Comparison of ENCODE assay signal across 1 cellular context in the genomic region with DNA sequence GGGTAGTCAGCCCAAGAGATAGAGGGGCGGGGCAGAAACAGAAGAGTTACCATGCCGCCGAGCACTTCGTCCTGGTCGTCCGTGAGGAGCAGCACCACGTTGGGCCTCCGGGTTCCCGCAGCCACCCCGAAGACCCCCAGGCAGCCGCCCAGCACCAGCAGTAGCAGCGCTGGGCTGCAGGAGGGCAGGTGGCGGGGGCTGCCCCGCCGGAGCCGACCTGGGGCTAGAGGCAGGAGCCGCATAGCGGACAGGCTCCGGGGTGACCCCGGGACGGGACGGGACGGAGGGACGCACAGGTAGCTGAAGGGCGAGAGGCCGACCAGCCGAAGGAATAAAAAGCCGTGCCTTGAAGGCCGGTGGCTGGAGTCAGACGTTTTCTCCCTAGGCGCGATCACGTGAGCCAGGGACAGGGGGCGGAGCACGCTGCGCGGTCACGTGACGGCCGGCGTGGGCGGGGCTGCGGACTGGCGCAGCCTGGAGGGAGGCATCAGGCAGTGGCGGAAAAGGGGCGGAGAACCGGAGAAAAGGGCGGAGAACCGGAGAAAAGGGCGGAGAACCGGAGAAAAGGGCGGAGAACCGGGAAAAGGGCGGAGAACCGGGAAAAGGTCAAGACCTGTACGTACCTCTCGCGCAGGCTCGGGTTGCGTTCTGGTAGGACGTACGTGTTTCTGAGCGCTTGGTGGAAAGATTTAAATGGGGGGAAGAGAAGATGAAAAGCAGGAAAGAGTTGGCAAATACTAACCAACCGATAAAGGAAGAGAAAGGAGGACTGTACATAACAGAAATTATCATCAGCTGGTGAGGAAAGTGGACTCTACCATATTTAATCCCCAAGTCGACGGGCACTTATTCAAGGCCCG.
A peak's percentile ranks its signal among the peaks of the same experiment; 100 is the strongest.
TF ChIP-seq lines count a peak whose summit lies in the region.

GNS (minus strand) TSS at position 372 of the 860 bp plus-strand sequence; CDS start at position 242, 130 bp downstream.

TF ChIP-seq in WTC11, 78 proteins besides CTCF, POLR2A, EP300 and RAD21 (continued from another document):
- TF ChIP-seq, protein P1, sequence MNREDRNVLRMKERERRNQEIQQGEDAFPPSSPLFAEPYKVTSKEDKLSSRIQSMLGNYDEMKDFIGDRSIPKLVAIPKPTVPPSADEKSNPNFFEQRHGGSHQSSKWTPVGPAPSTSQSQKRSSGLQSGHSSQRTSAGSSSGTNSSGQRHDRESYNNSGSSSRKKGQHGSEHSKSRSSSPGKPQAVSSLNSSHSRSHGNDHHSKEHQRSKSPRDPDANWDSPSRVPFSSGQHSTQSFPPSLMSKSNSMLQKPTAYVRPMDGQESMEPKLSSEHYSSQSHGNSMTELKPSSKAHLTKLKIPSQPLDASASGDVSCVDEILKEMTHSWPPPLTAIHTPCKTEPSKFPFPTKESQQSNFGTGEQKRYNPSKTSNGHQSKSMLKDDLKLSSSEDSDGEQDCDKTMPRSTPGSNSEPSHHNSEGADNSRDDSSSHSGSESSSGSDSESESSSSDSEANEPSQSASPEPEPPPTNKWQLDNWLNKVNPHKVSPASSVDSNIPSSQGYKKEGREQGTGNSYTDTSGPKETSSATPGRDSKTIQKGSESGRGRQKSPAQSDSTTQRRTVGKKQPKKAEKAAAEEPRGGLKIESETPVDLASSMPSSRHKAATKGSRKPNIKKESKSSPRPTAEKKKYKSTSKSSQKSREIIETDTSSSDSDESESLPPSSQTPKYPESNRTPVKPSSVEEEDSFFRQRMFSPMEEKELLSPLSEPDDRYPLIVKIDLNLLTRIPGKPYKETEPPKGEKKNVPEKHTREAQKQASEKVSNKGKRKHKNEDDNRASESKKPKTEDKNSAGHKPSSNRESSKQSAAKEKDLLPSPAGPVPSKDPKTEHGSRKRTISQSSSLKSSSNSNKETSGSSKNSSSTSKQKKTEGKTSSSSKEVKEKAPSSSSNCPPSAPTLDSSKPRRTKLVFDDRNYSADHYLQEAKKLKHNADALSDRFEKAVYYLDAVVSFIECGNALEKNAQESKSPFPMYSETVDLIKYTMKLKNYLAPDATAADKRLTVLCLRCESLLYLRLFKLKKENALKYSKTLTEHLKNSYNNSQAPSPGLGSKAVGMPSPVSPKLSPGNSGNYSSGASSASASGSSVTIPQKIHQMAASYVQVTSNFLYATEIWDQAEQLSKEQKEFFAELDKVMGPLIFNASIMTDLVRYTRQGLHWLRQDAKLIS (CRISPR knock-in tag; IDR thresholded peaks at IDR 0.05; ENCODE audit: borderline replicate concordance): no peak
- TF ChIP-seq CDX4 (CRISPR knock-in tag; IDR thresholded peaks at IDR 0.05; ENCODE audit: borderline replicate concordance): no peak
- TF ChIP-seq ZNF317 (CRISPR knock-in tag; IDR thresholded peaks at IDR 0.05; ENCODE audit: borderline replicate concordance, low read depth): no peak
- TF ChIP-seq, protein P2, sequence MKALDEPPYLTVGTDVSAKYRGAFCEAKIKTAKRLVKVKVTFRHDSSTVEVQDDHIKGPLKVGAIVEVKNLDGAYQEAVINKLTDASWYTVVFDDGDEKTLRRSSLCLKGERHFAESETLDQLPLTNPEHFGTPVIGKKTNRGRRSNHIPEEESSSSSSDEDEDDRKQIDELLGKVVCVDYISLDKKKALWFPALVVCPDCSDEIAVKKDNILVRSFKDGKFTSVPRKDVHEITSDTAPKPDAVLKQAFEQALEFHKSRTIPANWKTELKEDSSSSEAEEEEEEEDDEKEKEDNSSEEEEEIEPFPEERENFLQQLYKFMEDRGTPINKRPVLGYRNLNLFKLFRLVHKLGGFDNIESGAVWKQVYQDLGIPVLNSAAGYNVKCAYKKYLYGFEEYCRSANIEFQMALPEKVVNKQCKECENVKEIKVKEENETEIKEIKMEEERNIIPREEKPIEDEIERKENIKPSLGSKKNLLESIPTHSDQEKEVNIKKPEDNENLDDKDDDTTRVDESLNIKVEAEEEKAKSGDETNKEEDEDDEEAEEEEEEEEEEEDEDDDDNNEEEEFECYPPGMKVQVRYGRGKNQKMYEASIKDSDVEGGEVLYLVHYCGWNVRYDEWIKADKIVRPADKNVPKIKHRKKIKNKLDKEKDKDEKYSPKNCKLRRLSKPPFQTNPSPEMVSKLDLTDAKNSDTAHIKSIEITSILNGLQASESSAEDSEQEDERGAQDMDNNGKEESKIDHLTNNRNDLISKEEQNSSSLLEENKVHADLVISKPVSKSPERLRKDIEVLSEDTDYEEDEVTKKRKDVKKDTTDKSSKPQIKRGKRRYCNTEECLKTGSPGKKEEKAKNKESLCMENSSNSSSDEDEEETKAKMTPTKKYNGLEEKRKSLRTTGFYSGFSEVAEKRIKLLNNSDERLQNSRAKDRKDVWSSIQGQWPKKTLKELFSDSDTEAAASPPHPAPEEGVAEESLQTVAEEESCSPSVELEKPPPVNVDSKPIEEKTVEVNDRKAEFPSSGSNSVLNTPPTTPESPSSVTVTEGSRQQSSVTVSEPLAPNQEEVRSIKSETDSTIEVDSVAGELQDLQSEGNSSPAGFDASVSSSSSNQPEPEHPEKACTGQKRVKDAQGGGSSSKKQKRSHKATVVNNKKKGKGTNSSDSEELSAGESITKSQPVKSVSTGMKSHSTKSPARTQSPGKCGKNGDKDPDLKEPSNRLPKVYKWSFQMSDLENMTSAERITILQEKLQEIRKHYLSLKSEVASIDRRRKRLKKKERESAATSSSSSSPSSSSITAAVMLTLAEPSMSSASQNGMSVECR (CRISPR knock-in tag; IDR thresholded peaks at IDR 0.05; ENCODE audit: borderline replicate concordance): peak; percentile 50; the same call in 1 of the 2 replicates
- TF ChIP-seq FOXK1 (CRISPR knock-in tag; IDR thresholded peaks at IDR 0.05): peak; percentile 84; the same call in 1 of the 2 replicates
- TF ChIP-seq ZNF416 (CRISPR knock-in tag; IDR thresholded peaks at IDR 0.05): no peak
- no peak; the same call in 1 of the 2 replicates for TF ChIP-seq TP53 (CRISPR knock-in tag; IDR thresholded peaks at IDR 0.05)
- no peak for TF ChIP-seq TCF7 (CRISPR knock-in tag; IDR thresholded peaks at IDR 0.05; ENCODE audit: low read depth)
- TF ChIP-seq ETV6 (CRISPR knock-in tag; IDR thresholded peaks at IDR 0.05): peak; percentile 67; the same call in 1 of the 2 replicates
- TF ChIP-seq ZNF232 (CRISPR knock-in tag; IDR thresholded peaks at IDR 0.05): no peak
- 0 out of 2 replicates have a peak, but pooled peaks have one; percentile 49 for TF ChIP-seq TEAD1 (CRISPR knock-in tag; IDR thresholded peaks at IDR 0.05)
- no peak for TF ChIP-seq IRF2 (CRISPR knock-in tag; IDR thresholded peaks at IDR 0.05; ENCODE audit: borderline replicate concordance, low read depth)
- peak; percentile 49; the same call in 1 of the 2 replicates for TF ChIP-seq MYBL2 (CRISPR knock-in tag; IDR thresholded peaks at IDR 0.05)
- TF ChIP-seq, protein P3, sequence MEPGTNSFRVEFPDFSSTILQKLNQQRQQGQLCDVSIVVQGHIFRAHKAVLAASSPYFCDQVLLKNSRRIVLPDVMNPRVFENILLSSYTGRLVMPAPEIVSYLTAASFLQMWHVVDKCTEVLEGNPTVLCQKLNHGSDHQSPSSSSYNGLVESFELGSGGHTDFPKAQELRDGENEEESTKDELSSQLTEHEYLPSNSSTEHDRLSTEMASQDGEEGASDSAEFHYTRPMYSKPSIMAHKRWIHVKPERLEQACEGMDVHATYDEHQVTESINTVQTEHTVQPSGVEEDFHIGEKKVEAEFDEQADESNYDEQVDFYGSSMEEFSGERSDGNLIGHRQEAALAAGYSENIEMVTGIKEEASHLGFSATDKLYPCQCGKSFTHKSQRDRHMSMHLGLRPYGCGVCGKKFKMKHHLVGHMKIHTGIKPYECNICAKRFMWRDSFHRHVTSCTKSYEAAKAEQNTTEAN (CRISPR knock-in tag; IDR thresholded peaks at IDR 0.05): no peak
- peak; percentile 69; the same call in 1 of the 2 replicates for TF ChIP-seq FOXP1 (CRISPR knock-in tag; IDR thresholded peaks at IDR 0.05; ENCODE audit: borderline replicate concordance)
- no peak for TF ChIP-seq JAZF1 (CRISPR knock-in tag; IDR thresholded peaks at IDR 0.05)
- TF ChIP-seq, protein P4, sequence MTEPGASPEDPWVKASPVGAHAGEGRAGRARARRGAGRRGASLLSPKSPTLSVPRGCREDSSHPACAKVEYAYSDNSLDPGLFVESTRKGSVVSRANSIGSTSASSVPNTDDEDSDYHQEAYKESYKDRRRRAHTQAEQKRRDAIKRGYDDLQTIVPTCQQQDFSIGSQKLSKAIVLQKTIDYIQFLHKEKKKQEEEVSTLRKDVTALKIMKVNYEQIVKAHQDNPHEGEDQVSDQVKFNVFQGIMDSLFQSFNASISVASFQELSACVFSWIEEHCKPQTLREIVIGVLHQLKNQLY (CRISPR knock-in tag; IDR thresholded peaks at IDR 0.05): no peak
- TF ChIP-seq EMX1 (CRISPR knock-in tag; IDR thresholded peaks at IDR 0.05): no peak
- no peak for TF ChIP-seq ATF1 (CRISPR knock-in tag; IDR thresholded peaks at IDR 0.05)
- TF ChIP-seq ZMAT4 (CRISPR knock-in tag; IDR thresholded peaks at IDR 0.05): no peak
- TF ChIP-seq ZBTB21 (CRISPR knock-in tag; IDR thresholded peaks at IDR 0.05; ENCODE audit: borderline replicate concordance): 0 out of 2 replicates have a peak, but pooled peaks have one; percentile 67
- TF ChIP-seq, protein P5, sequence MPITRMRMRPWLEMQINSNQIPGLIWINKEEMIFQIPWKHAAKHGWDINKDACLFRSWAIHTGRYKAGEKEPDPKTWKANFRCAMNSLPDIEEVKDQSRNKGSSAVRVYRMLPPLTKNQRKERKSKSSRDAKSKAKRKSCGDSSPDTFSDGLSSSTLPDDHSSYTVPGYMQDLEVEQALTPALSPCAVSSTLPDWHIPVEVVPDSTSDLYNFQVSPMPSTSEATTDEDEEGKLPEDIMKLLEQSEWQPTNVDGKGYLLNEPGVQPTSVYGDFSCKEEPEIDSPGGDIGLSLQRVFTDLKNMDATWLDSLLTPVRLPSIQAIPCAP (CRISPR knock-in tag; IDR thresholded peaks at IDR 0.05): no peak
- TF ChIP-seq, protein P6, sequence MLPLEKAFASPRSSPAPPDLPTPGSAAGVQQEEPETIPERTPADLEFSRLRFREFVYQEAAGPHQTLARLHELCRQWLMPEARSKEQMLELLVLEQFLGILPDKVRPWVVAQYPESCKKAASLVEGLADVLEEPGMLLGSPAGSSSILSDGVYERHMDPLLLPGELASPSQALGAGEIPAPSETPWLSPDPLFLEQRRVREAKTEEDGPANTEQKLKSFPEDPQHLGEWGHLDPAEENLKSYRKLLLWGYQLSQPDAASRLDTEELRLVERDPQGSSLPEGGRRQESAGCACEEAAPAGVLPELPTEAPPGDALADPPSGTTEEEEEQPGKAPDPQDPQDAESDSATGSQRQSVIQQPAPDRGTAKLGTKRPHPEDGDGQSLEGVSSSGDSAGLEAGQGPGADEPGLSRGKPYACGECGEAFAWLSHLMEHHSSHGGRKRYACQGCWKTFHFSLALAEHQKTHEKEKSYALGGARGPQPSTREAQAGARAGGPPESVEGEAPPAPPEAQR (CRISPR knock-in tag; IDR thresholded peaks at IDR 0.05): no peak
- TF ChIP-seq SP1 (CRISPR knock-in tag; conservative IDR thresholded peaks at IDR 0.05): peak; percentile 95
